8 cellular contexts compared by ENCODE assay signal in the genomic region with DNA sequence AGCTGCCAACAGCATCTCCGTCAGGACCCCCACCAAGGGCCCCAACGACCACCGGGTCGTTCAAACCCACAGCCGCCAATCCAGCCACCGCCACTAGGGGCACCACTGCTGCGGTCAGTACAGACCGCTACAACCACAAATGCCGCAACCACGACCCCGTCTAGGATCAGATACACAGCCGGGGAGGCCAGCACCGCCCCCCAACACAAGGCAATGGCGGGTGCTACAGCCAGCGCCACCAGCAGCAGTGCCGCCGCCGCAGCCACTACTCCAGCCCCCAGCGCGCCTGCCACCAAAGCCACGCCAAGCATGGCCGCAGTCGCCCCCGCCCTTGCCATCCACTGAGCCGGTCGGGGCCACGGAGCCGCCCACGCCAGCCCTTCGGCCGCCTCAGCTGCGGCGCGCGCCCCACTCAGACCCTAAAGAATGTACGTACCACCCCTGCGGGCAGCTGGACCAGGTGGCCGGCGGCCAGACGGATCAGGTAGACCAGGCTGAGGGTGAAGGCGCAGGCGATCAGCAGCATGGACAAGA. TPM values are rescaled to one million over a fixed set of nuclear protein-coding genes. Genes with fewer than 3 reads are reported as not detected.
DNase-seq lines count a peak whose midpoint lies in the region; ATAC-seq, FAIRE-seq and TF ChIP-seq lines count a peak whose summit lies in the region.

No MANE protein-coding gene starts in this region.

- ATAC-seq in HG02840 (IDR thresholded peaks at IDR 0.05; ENCODE audit: low FRiP score, unreplicated experiment) (peak; percentile 34), WTC11 (peak; percentile 71)

- no peak for FAIRE-seq in bronchial epithelial cell (lab: Jason Lieb, UNC)

- H3K36me3 Mint-ChIP-seq in WTC11: peaks cover 25% of the 10 kb centered on the region

- H3K36me3 ChIP-seq in bronchial epithelial cell (ENCODE audit: control insufficient read depth, insufficient read depth, low read length): peaks cover 4% of the 10 kb centered on the region

- peak; percentile 54 for DNase-seq in GM13977 (ENCODE audit: low spot score)
- DNase-seq in NCI-H146 (lab: John Stamatoyannopoulos, UW): peak; percentile 74
- DNase-seq in WTC11 (ENCODE audit: low spot score): peak; percentile 95
- DNase-seq in bronchial epithelial cell (ENCODE audit: low read depth): peak; percentile 23
- peak; percentile 61 for DNase-seq in inferior parietal cortex (ENCODE audit: extremely low spot score)
- DNase-seq in stimulated activated CD4-positive, alpha-beta T cell treated with anti-CD3 and anti-CD28 coated beads, Interleukin-12 subunit alpha, Interleukin-12 subunit beta, amount 100 ng/mL, for 24 hours (ENCODE audit: low read depth in 2 of 2): peak; percentile 37 to 45
- no peak for DNase-seq in GM19240 (ENCODE audit: insufficient read length, low spot score)

- POLR2A ChIA-PET in WTC11 (lab: Charles Lee): interaction anchor here (0.8 to 1.3 kb wide), 3 partner anchors 75 to 303 kb away, joined by 3 to 4 read pairs (median 3); a partner anchor contains a TSS

- H3K27ac Mint-ChIP-seq in WTC11: peak overlapping the region; percentile 100

- H3K27me3 ChIP-seq in bronchial epithelial cell (ENCODE audit: control insufficient read depth, insufficient read depth, low read length): no peaks in the 10 kb centered on the region

- TF ChIP-seq CTCF in GM13977 (IDR thresholded peaks at IDR 0.05; ENCODE audit: extremely low read depth, insufficient read depth, missing control alignments): peak; percentile 79
- TF ChIP-seq CTCF in WTC11 (IDR thresholded peaks at IDR 0.05): peak; percentile 93
- peak; percentile 73 for TF ChIP-seq CTCF in bronchial epithelial cell (IDR thresholded peaks at IDR 0.05; ENCODE audit: insufficient read depth, low read length, severe bottlenecking)

- peaks cover 20% of the 10 kb centered on the region for H3K4me1 Mint-ChIP-seq in WTC11

- peak overlapping the region; percentile 98 for H3K4me3 ChIP-seq in bronchial epithelial cell (ENCODE audit: low read depth, low read length)

- in situ Hi-C loops in GM13977 (cut with MboI; ENCODE audit: low pct_unique_long_range_greater_than_20kb, low sequenced_read_pairs, unreplicated experiment): no loop called here

- CTCF ChIA-PET in WTC11 (lab: Charles Lee): interaction anchor here (0.6 to 2.2 kb wide), 9 partner anchors 113 to 461 kb away, joined by 4 to 9 read pairs (median 5); a partner anchor contains a TSS

- H3K4me3 Mint-ChIP-seq in WTC11: peak overlapping the region; percentile 98

- peaks cover 5% of the 10 kb centered on the region for H3K9me3 Mint-ChIP-seq in WTC11

- no peaks in the 10 kb centered on the region for H3K27me3 Mint-ChIP-seq in WTC11 (ENCODE audit: low read depth)

TF ChIP-seq in WTC11, 78 proteins besides CTCF, POLR2A, EP300 and RAD21 (continues in another document):
- TF ChIP-seq FOXK1 (CRISPR knock-in tag; IDR thresholded peaks at IDR 0.05): no peak; the same call in 1 of the 2 replicates
- TF ChIP-seq CREM (CRISPR knock-in tag; IDR thresholded peaks at IDR 0.05): no peak
- TF ChIP-seq NR1H2 (CRISPR knock-in tag; IDR thresholded peaks at IDR 0.05): no peak
- TF ChIP-seq, protein P1, sequence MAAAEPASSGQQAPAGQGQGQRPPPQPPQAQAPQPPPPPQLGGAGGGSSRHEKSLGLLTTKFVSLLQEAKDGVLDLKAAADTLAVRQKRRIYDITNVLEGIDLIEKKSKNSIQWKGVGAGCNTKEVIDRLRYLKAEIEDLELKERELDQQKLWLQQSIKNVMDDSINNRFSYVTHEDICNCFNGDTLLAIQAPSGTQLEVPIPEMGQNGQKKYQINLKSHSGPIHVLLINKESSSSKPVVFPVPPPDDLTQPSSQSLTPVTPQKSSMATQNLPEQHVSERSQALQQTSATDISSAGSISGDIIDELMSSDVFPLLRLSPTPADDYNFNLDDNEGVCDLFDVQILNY (CRISPR knock-in tag; IDR thresholded peaks at IDR 0.05): 0 out of 2 replicates have a peak, but pooled peaks have one; percentile 38
- TF ChIP-seq, protein P2, sequence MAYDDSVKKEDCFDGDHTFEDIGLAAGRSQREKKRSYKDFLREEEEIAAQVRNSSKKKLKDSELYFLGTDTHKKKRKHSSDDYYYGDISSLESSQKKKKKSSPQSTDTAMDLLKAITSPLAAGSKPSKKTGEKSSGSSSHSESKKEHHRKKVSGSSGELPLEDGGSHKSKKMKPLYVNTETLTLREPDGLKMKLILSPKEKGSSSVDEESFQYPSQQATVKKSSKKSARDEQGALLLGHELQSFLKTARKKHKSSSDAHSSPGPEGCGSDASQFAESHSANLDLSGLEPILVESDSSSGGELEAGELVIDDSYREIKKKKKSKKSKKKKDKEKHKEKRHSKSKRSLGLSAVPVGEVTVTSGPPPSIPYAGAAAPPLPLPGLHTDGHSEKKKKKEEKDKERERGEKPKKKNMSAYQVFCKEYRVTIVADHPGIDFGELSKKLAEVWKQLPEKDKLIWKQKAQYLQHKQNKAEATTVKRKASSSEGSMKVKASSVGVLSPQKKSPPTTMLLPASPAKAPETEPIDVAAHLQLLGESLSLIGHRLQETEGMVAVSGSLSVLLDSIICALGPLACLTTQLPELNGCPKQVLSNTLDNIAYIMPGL (CRISPR knock-in tag; IDR thresholded peaks at IDR 0.05): peak; percentile 56
- peak; percentile 25; the same call in 1 of the 2 replicates for TF ChIP-seq SMAD3 (CRISPR knock-in tag; IDR thresholded peaks at IDR 0.05; ENCODE audit: borderline replicate concordance)
- TF ChIP-seq, protein P3, sequence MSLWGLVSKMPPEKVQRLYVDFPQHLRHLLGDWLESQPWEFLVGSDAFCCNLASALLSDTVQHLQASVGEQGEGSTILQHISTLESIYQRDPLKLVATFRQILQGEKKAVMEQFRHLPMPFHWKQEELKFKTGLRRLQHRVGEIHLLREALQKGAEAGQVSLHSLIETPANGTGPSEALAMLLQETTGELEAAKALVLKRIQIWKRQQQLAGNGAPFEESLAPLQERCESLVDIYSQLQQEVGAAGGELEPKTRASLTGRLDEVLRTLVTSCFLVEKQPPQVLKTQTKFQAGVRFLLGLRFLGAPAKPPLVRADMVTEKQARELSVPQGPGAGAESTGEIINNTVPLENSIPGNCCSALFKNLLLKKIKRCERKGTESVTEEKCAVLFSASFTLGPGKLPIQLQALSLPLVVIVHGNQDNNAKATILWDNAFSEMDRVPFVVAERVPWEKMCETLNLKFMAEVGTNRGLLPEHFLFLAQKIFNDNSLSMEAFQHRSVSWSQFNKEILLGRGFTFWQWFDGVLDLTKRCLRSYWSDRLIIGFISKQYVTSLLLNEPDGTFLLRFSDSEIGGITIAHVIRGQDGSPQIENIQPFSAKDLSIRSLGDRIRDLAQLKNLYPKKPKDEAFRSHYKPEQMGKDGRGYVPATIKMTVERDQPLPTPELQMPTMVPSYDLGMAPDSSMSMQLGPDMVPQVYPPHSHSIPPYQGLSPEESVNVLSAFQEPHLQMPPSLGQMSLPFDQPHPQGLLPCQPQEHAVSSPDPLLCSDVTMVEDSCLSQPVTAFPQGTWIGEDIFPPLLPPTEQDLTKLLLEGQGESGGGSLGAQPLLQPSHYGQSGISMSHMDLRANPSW (CRISPR knock-in tag; conservative IDR thresholded peaks at IDR 0.05; ENCODE audit: low read depth): no peak
- no peak for TF ChIP-seq ETV6 (CRISPR knock-in tag; IDR thresholded peaks at IDR 0.05)
- TF ChIP-seq PRRX2 (CRISPR knock-in tag; IDR thresholded peaks at IDR 0.05): no peak
- TF ChIP-seq SP1 (CRISPR knock-in tag; conservative IDR thresholded peaks at IDR 0.05): no peak
- TF ChIP-seq, protein P4, sequence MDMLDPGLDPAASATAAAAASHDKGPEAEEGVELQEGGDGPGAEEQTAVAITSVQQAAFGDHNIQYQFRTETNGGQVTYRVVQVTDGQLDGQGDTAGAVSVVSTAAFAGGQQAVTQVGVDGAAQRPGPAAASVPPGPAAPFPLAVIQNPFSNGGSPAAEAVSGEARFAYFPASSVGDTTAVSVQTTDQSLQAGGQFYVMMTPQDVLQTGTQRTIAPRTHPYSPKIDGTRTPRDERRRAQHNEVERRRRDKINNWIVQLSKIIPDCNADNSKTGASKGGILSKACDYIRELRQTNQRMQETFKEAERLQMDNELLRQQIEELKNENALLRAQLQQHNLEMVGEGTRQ (CRISPR knock-in tag; IDR thresholded peaks at IDR 0.05): no peak
- TF ChIP-seq, protein P5, sequence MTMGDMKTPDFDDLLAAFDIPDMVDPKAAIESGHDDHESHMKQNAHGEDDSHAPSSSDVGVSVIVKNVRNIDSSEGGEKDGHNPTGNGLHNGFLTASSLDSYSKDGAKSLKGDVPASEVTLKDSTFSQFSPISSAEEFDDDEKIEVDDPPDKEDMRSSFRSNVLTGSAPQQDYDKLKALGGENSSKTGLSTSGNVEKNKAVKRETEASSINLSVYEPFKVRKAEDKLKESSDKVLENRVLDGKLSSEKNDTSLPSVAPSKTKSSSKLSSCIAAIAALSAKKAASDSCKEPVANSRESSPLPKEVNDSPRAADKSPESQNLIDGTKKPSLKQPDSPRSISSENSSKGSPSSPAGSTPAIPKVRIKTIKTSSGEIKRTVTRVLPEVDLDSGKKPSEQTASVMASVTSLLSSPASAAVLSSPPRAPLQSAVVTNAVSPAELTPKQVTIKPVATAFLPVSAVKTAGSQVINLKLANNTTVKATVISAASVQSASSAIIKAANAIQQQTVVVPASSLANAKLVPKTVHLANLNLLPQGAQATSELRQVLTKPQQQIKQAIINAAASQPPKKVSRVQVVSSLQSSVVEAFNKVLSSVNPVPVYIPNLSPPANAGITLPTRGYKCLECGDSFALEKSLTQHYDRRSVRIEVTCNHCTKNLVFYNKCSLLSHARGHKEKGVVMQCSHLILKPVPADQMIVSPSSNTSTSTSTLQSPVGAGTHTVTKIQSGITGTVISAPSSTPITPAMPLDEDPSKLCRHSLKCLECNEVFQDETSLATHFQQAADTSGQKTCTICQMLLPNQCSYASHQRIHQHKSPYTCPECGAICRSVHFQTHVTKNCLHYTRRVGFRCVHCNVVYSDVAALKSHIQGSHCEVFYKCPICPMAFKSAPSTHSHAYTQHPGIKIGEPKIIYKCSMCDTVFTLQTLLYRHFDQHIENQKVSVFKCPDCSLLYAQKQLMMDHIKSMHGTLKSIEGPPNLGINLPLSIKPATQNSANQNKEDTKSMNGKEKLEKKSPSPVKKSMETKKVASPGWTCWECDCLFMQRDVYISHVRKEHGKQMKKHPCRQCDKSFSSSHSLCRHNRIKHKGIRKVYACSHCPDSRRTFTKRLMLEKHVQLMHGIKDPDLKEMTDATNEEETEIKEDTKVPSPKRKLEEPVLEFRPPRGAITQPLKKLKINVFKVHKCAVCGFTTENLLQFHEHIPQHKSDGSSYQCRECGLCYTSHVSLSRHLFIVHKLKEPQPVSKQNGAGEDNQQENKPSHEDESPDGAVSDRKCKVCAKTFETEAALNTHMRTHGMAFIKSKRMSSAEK (CRISPR knock-in tag; IDR thresholded peaks at IDR 0.05; ENCODE audit: borderline replicate concordance): no peak
- 0 out of 2 replicates have a peak, but pooled peaks have one; percentile 13 for TF ChIP-seq NR2C2 (CRISPR knock-in tag; IDR thresholded peaks at IDR 0.05)
- no peak for TF ChIP-seq ZNF671 (CRISPR knock-in tag; IDR thresholded peaks at IDR 0.05)

RNA-seq across cellular contexts. Expression of a gene that starts 0.5 kb away (rescaled TPM):
- total RNA-seq in WTC11 (2021) (81.4 to 85.1 TPM (median 84.1 TPM) in 3 replicates), bronchial epithelial cell (177 and 249 TPM in 2 replicates)

RNA-seq across cellular contexts. Expression of a gene that starts 45.1 kb away (rescaled TPM):
- total RNA-seq in WTC11 (2021) (not detected in 3 replicates), bronchial epithelial cell (0.13 TPM in 1 of 2 replicates, not detected in the other)
